In the genomic region with DNA sequence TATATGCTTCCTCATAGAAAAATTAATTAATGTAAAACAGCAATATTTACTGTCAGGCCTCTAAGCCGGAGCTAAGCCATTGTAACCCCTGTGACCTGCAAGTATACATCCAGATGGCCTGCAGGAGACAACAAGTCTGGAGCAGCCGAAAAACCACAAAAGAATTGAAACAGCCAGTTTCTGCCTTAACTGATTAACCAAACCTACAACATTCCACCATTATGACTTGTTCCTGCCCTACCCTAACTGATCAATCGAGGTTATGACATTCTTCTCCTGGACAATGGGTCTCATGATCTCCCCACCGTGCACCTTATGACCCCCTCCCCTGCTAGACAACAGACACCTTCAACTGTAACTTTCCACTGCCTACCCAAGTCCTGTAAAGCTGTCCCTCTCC, we compare ENCODE assay signal across 31 cellular contexts.
DNase-seq lines count a peak whose midpoint lies in the region; ATAC-seq, FAIRE-seq and TF ChIP-seq lines count a peak whose summit lies in the region.
"Had no signal": no experiment of that assay in that cellular context is flagged by ENCODE, and none has a peak within 500 bp of the region (broad histone marks: within the 10 kb centered on the region; RNA-seq: fewer than 3 reads in every experiment).

No MANE protein-coding gene starts in this region.

- no peak for DNase-seq in GM19239 (ENCODE audit: insufficient read length, low spot score)
- DNase-seq in PC-9, result peak; percentile 21 to 83
- DNase-seq in foreskin keratinocyte, result peak; percentile 75 to 91
- no peak for DNase-seq in type B pancreatic cell (ENCODE audit: extremely low spot score, unreplicated experiment)
- no peak for DNase-seq in omental fat pad (ENCODE audit: low spot score)
- no peak for DNase-seq in immature natural killer cell
- DNase-seq in posterior vena cava (ENCODE audit: low spot score), result no peak
- DNase-seq: activated CD4-positive, CD25-positive, alpha-beta regulatory T cell; activated gamma-delta T cell; activated naive CD8-positive, alpha-beta T cell treated with anti-CD3 and anti-CD28 coated beads, Interleukin-2, amount 10 ng/mL, durations not matched to agents 7 days and 5 days; activated T-cell treated with anti-CD3 and anti-CD28 coated beads, Interleukin-2, amount 50 U/mL, for 4 hours; caudate nucleus; COR-L47; endodermal cell; foreskin melanocyte; GDM1; left cardiac atrium; NCI-H146; NCI-H2107; NCI-H748 treated with DMSO at 0.1 percent for 48 hours; posterior cingulate gyrus; SK-N-SH; stimulated activated CD4-positive, alpha-beta T cell treated with anti-CD3 and anti-CD28 coated beads, Interleukin-4, amount 100 ng/mL, for 24 hours; tibial artery had no signal

- no peaks in the 10 kb centered on the region for H4K20me1 ChIP-seq in PC-9 (ENCODE audit: insufficient read depth)

- no peaks in the 10 kb centered on the region for H3K27me3 Mint-ChIP-seq in type B pancreatic cell
- H3K27me3 Mint-ChIP-seq in immature natural killer cell (ENCODE audit: low read depth in 3 of 3), result peaks cover 2 to 6% (median 6%) of the 10 kb centered on the region in 3 donors
- H3K27me3 Mint-ChIP-seq: activated naive CD8-positive, alpha-beta T cell treated with anti-CD3 and anti-CD28 coated beads, Interleukin-2, amount 10 ng/mL, durations not matched to agents 7 days and 5 days; memory B cell had no signal

- CTCF ChIA-PET in PC-9 (lab: Charles Lee), result no interaction called here

- H3K4me1 Mint-ChIP-seq in type B pancreatic cell (ENCODE audit: unreplicated experiment) (peaks cover 5% of the 10 kb centered on the region), immature natural killer cell (no peaks in the 10 kb centered on the region)
- H3K4me1 Mint-ChIP-seq: activated naive CD8-positive, alpha-beta T cell treated with anti-CD3 and anti-CD28 coated beads, Interleukin-2, amount 10 ng/mL, durations not matched to agents 7 days and 5 days; memory B cell had no signal

- H3K36me3 ChIP-seq in PC-9 (ENCODE audit: low read depth), result 0 out of 2 replicates have a peak, but pooled peaks cover 25% of the 10 kb centered on the region
- H3K36me3 ChIP-seq: ascending aorta, esophagus muscularis mucosa, tibial artery had no signal

- POLR2A ChIA-PET in PC-9 (lab: Charles Lee; ENCODE audit: unreplicated experiment), result no interaction called here

- H3F3A ChIP-seq in PC-9 (ENCODE audit: insufficient read depth, low read depth), result peaks cover 9% of the 10 kb centered on the region

- BruUV-seq in PC-9 (replicated peaks; lab: Mats Ljungman, UMichigan), result no TSS peak

- ATAC-seq in foreskin keratinocyte (peak; percentile 66), omental fat pad (ENCODE audit: low FRiP score) (no peak)
- ATAC-seq: activated T-cell treated with anti-CD3 and anti-CD28 coated beads, Interleukin-2, amount 50 U/mL, for 4 hours; left cardiac atrium; Right ventricle myocardium inferior; sciatic nerve had no signal

- H3K27me3 ChIP-seq in PC-9 (ENCODE audit: insufficient read depth, low read depth) (no peaks in the 10 kb centered on the region), foreskin keratinocyte (no peaks in the 10 kb centered on the region)
- H3K27me3 ChIP-seq: ascending aorta, esophagus muscularis mucosa, tibial artery had no signal

- H3K9me3 ChIP-seq in PC-9 (ENCODE audit: insufficient read depth, low read depth), result peaks cover 46% of the 10 kb centered on the region

- H3K4me2 ChIP-seq in PC-9, result peak overlapping the region; percentile 26; the same call in 1 of the 2 replicates
- H3K4me2 ChIP-seq: SK-N-SH had no signal

- H3K9me2 ChIP-seq in PC-9 (ENCODE audit: insufficient read depth), result no peaks in the 10 kb centered on the region
- H3K9me2 ChIP-seq: SK-N-SH had no signal

- FAIRE-seq in GM19239 (lab: Jason Lieb, UNC), result peak; percentile 11

- H3K4me1 ChIP-seq in PC-9 (replicated peaks; ENCODE audit: insufficient read depth) (peaks cover 27% of the 10 kb centered on the region), foreskin keratinocyte (no peaks in the 10 kb centered on the region)
- H3K4me1 ChIP-seq: ascending aorta, esophagus muscularis mucosa, tibial artery had no signal

- no peaks in the 10 kb centered on the region for H3K79me2 ChIP-seq in PC-9 (ENCODE audit: low read depth)

- intact Hi-C loops in PC-9 (cut with micrococcal nuclease; ENCODE audit: unreplicated experiment), result no loop called here
- intact Hi-C loops in posterior vena cava (cut with DNase I), result no loop called here

- TF ChIP-seq CTCF in PC-9 (conservative IDR thresholded peaks at IDR 0.05), result no peak
- no peak for TF ChIP-seq CTCF in foreskin keratinocyte (conservative IDR thresholded peaks at IDR 0.05)
- TF ChIP-seq CTCF in type B pancreatic cell (conservative IDR thresholded peaks at IDR 0.05), result no peak
- TF ChIP-seq CTCF in omental fat pad (IDR thresholded peaks at IDR 0.05), result no peak

- H3K4me3 ChIP-seq in PC-9, result 0 out of 2 replicates have a peak overlapping the region, but pooled peaks have one; percentile 15
- H3K4me3 ChIP-seq: ascending aorta, coronary artery, esophagus muscularis mucosa, tibial artery had no signal

- peaks cover 20% of the 10 kb centered on the region for H3K9me3 Mint-ChIP-seq in type B pancreatic cell
- H3K9me3 Mint-ChIP-seq in immature natural killer cell, result peaks cover 6 to 19% (median 12%) of the 10 kb centered on the region in 6 donors

- H3K36me3 Mint-ChIP-seq in type B pancreatic cell, result peaks cover 3% of the 10 kb centered on the region
- peaks cover 11 to 14% (median 12%) of the 10 kb centered on the region in 3 donors for H3K36me3 Mint-ChIP-seq in immature natural killer cell

- no peak overlapping the region for H3K4me3 Mint-ChIP-seq in type B pancreatic cell
- no peak overlapping the region for H3K4me3 Mint-ChIP-seq in immature natural killer cell
- H3K4me3 Mint-ChIP-seq: activated naive CD8-positive, alpha-beta T cell treated with anti-CD3 and anti-CD28 coated beads, Interleukin-2, amount 10 ng/mL, durations not matched to agents 7 days and 5 days; activated T-cell treated with anti-CD3 and anti-CD28 coated beads, Interleukin-2, amount 50 U/mL, for 4 hours; endodermal cell; memory B cell had no signal

- H2AFZ ChIP-seq in PC-9, result no peak overlapping the region

- peak overlapping the region; percentile 79 for H3K27ac ChIP-seq in PC-9
- H3K27ac ChIP-seq in foreskin keratinocyte, result peak overlapping the region; percentile 69
- H3K27ac ChIP-seq: ascending aorta, C4-2B, coronary artery, esophagus muscularis mucosa, tibial artery had no signal

- H3K27ac Mint-ChIP-seq in type B pancreatic cell (peak overlapping the region; percentile 50), immature natural killer cell (no peak overlapping the region)
- H3K27ac Mint-ChIP-seq: activated naive CD8-positive, alpha-beta T cell treated with anti-CD3 and anti-CD28 coated beads, Interleukin-2, amount 10 ng/mL, durations not matched to agents 7 days and 5 days; endodermal cell; memory B cell had no signal

Comparison
In these comparisons a context has a peak if more than half of its experiments do, and no peak if none do; other contexts are left out.
1. DNase-seq: peak in PC-9 (2 of 2) and foreskin keratinocyte (2 of 2); none in GM19239 (single experiment), type B pancreatic cell (single experiment), omental fat pad (single experiment), immature natural killer cell (0 of 3) and posterior vena cava (single experiment).